In genomic region chr4:88786011-88786410, GRCh38 we compare ENCODE assay signal across 29 cellular contexts.
"Had no signal": no experiment of that assay in that cellular context is flagged by ENCODE, and none has a peak within 500 bp of the region (broad histone marks: within the 10 kb centered on the region; RNA-seq: fewer than 3 reads in every experiment).

No MANE protein-coding gene starts in this region.

- H3K27ac Mint-ChIP-seq: naive thymus-derived CD8-positive, alpha-beta T cell; natural killer cell treated with Interleukin-12 subunit alpha and Interleukin-12 subunit beta and Interleukin-15 and Interleukin-18, amount 100 ng/mL, for 72 hours; stimulated activated effector memory CD8-positive, alpha-beta T cell treated with anti-CD3 and anti-CD28 coated beads, Interleukin-12 subunit alpha, Interleukin-12 subunit beta, amount 100 ng/mL, for 72 hours; stimulated activated naive B cell treated with anti-CD40 and anti-IgM and Interleukin-4, amounts not matched to agents 10 μg/mL and 1 μg/mL and 100 μg/mL, for 72 hours; stimulated activated naive CD8-positive, alpha-beta T cell treated with anti-CD3 and anti-CD28 coated beads, Interleukin-15, Interleukin-2, amounts not matched to agents 100 ng/mL and 50 ng/mL, for 24 hours had no signal

- H3K9me3 Mint-ChIP-seq: naive thymus-derived CD8-positive, alpha-beta T cell; natural killer cell treated with Interleukin-12 subunit alpha and Interleukin-12 subunit beta and Interleukin-15 and Interleukin-18, amount 100 ng/mL, for 72 hours; nephron progenitor cell; neural crest cell; stimulated activated effector memory CD8-positive, alpha-beta T cell treated with anti-CD3 and anti-CD28 coated beads, Interleukin-12 subunit alpha, Interleukin-12 subunit beta, amount 100 ng/mL, for 72 hours; stimulated activated naive B cell treated with anti-CD40 and anti-IgM and Interleukin-4, amounts not matched to agents 10 μg/mL and 1 μg/mL and 100 μg/mL, for 72 hours; stimulated activated naive CD8-positive, alpha-beta T cell treated with anti-CD3 and anti-CD28 coated beads, Interleukin-15, Interleukin-2, amounts not matched to agents 100 ng/mL and 50 ng/mL, for 24 hours had no signal

- H3K27me3 Mint-ChIP-seq: natural killer cell treated with Interleukin-12 subunit alpha and Interleukin-12 subunit beta and Interleukin-15 and Interleukin-18, amount 100 ng/mL, for 72 hours; stimulated activated naive B cell treated with anti-CD40 and anti-IgM and Interleukin-4, amounts not matched to agents 10 μg/mL and 1 μg/mL and 100 μg/mL, for 72 hours; stimulated activated naive CD8-positive, alpha-beta T cell treated with anti-CD3 and anti-CD28 coated beads, Interleukin-15, Interleukin-2, amounts not matched to agents 100 ng/mL and 50 ng/mL, for 24 hours had no signal

- H3K4me1 Mint-ChIP-seq: naive thymus-derived CD8-positive, alpha-beta T cell; nephron progenitor cell; stimulated activated effector memory CD8-positive, alpha-beta T cell treated with anti-CD3 and anti-CD28 coated beads, Interleukin-12 subunit alpha, Interleukin-12 subunit beta, amount 100 ng/mL, for 72 hours; stimulated activated naive B cell treated with anti-CD40 and anti-IgM and Interleukin-4, amounts not matched to agents 10 μg/mL and 1 μg/mL and 100 μg/mL, for 72 hours had no signal

- H3K4me3 Mint-ChIP-seq: naive thymus-derived CD8-positive, alpha-beta T cell; natural killer cell treated with Interleukin-12 subunit alpha and Interleukin-12 subunit beta and Interleukin-15 and Interleukin-18, amount 100 ng/mL, for 72 hours; nephron progenitor cell; neural crest cell; stimulated activated effector memory CD8-positive, alpha-beta T cell treated with anti-CD3 and anti-CD28 coated beads, Interleukin-12 subunit alpha, Interleukin-12 subunit beta, amount 100 ng/mL, for 72 hours; stimulated activated naive B cell treated with anti-CD40 and anti-IgM and Interleukin-4, amounts not matched to agents 10 μg/mL and 1 μg/mL and 100 μg/mL, for 72 hours; stimulated activated naive CD8-positive, alpha-beta T cell treated with anti-CD3 and anti-CD28 coated beads, Interleukin-15, Interleukin-2, amounts not matched to agents 100 ng/mL and 50 ng/mL, for 24 hours had no signal

- FAIRE-seq: small intestine, urothelium cell line had no signal

- H3K27me3 ChIP-seq: neutrophil, ovary, right lobe of liver, sigmoid colon, stomach, thyroid gland, tibial nerve, upper lobe of left lung, vagina had no signal

- H3K4me3 ChIP-seq: ovary, psoas muscle, right lobe of liver, sigmoid colon, stomach, thoracic aorta, thyroid gland, tibial nerve, upper lobe of left lung, vagina had no signal

- H3K36me3 Mint-ChIP-seq: naive thymus-derived CD8-positive, alpha-beta T cell; natural killer cell treated with Interleukin-12 subunit alpha and Interleukin-12 subunit beta and Interleukin-15 and Interleukin-18, amount 100 ng/mL, for 72 hours; stimulated activated naive B cell treated with anti-CD40 and anti-IgM and Interleukin-4, amounts not matched to agents 10 μg/mL and 1 μg/mL and 100 μg/mL, for 72 hours had no signal

- ATAC-seq: naive thymus-derived CD8-positive, alpha-beta T cell; natural killer cell treated with Interleukin-12 subunit alpha and Interleukin-12 subunit beta and Interleukin-15 and Interleukin-18, amount 100 ng/mL, for 72 hours; psoas muscle; right cardiac atrium; right lobe of liver; stimulated activated effector memory CD8-positive, alpha-beta T cell treated with anti-CD3 and anti-CD28 coated beads, Interleukin-12 subunit alpha, Interleukin-12 subunit beta, amount 100 ng/mL, for 72 hours; stimulated activated naive B cell treated with anti-CD40 and anti-IgM and Interleukin-4, amounts not matched to agents 10 μg/mL and 1 μg/mL and 100 μg/mL, for 72 hours had no signal

- DNase-seq: naive thymus-derived CD8-positive, alpha-beta T cell; nephron progenitor cell; nucleus accumbens; ovary; psoas muscle; right cardiac atrium; right lobe of liver; sigmoid colon; small intestine; stimulated activated CD4-positive, alpha-beta T cell treated with anti-CD3 and anti-CD28 coated beads, Interleukin-15, amount 100 ng/mL, for 24 hours; stimulated activated CD4-positive, alpha-beta T cell treated with anti-CD3 and anti-CD28 coated beads, Interleukin-2, amount 100 ng/mL, for 24 hours; stimulated activated CD4-positive, alpha-beta T cell treated with anti-CD3 and anti-CD28 coated beads, Interleukin-2, amount 100 ng/mL, for 48 hours; stimulated activated CD4-positive, alpha-beta T cell treated with anti-CD3 and anti-CD28 coated beads, Interleukin-4, amount 100 ng/mL, for 24 hours; stimulated activated naive B cell treated with anti-CD40 and anti-IgM and Interleukin-4, amounts not matched to agents 10 μg/mL and 1 μg/mL and 100 μg/mL, for 72 hours; stimulated activated naive CD4-positive, alpha-beta T cell treated with Interleukin-2 at 50 U/mL for 16 hours; stomach; thyroid gland; trophoblast cell; upper lobe of left lung had no signal

- H3K27ac ChIP-seq: neutrophil, ovary, parathyroid adenoma, psoas muscle, right lobe of liver, sigmoid colon, stomach, thoracic aorta, thyroid gland, tibial nerve, upper lobe of left lung, vagina had no signal
